8 cellular contexts compared by ENCODE assay signal in the genomic region with DNA sequence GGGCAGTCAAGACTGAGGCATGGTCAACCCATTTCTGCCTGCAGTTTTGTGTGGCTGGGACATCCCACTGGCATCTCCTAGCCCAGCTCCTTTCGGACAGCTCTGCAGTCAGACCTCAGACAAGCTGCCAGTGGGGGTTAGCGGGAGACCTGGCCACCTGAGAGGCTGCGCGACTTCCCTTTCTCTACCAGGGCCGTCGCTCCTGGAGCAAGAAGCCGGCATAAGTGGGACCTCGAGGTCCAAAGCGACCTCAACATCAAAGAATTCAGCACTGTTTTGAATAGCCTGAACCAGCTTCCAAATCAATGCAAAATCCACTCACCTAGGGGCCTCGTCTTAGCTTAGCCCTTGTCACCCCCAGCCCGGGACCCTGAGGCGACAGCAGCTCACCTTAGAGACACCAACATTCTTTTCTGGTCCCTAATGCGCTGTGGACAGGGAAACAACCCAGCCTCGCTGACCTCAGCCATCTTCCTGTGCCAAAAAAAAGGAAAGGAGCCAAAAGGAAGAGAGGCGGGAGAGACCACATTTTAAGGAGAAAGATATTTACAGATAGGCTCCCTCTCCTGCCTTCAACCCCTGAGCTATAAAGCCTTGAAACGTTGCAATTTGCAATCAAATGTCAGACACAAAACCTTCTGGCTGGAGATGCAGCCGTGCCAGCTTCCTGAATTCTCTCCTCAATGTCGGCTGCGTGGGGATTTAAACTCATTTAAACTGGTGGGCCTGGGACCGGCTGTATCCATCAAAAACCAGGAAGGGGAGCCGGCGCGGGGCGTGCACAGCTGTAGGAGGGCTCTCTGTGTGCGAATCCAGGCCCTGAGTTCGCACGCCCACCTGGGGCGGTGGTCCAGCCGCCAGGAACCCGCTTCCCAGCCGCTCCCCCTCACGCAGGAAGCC.
DNase-seq lines count a peak whose midpoint lies in the region; ATAC-seq and TF ChIP-seq lines count a peak whose summit lies in the region.

No MANE protein-coding gene starts in this region.

- intact Hi-C loops in lower lobe of right lung (cut with DNase I) (no loop called here), transverse colon (cut with DNase I; ENCODE audit: low total_unique reads) (no loop called here)

- in situ Hi-C loops in astrocyte of the spinal cord (cut with HindIII; ENCODE audit: low sequenced_read_pairs) (no loop called here), transverse colon (cut with MboI; ENCODE audit: low pct_ligation_motif_present in 1 of 4, low pct_unique_long_range_greater_than_20kb in 1 of 4, low sequenced_read_pairs in 3 of 4) (loop anchor here in 3 of 4 donors (10.0 kb wide), 2 partner anchors 291 to 301 kb away; partner anchors contain the start of gene ANTXR1 (in 2 of the 3))

- no peak for TF ChIP-seq CTCF in astrocyte of the spinal cord (IDR thresholded peaks at IDR 0.05; ENCODE audit: low read depth, low read length)
- no peak for TF ChIP-seq CTCF in lower lobe of right lung (IDR thresholded peaks at IDR 0.05)
- TF ChIP-seq CTCF in transverse colon (IDR thresholded peaks at IDR 0.05), result no peak

- DNase-seq in activated CD8-positive, alpha-beta memory T cell treated with anti-CD3 and anti-CD28 coated beads, Interleukin-2, amount 10 ng/mL, durations not matched to agents 7 days and 5 days, result no peak
- DNase-seq in activated CD8-positive, alpha-beta memory T cell treated with anti-CD3 and anti-CD28 coated beads, Interleukin-2, amount 50 U/mL, for 4 hours, result no peak
- DNase-seq in astrocyte of the spinal cord (ENCODE audit: low read depth, low spot score) (peak; percentile 19), lower lobe of right lung (peak; percentile 51), transverse colon (no peak), HUDEP-2 (lab: John Stamatoyannopoulos, UW; ENCODE audit: unreplicated experiment in 76 of 76) (no peak)

- no peak for TF ChIP-seq EP300 in transverse colon (IDR thresholded peaks at IDR 0.05; ENCODE audit: low read depth)

- H3K9me3 ChIP-seq in lower lobe of right lung (peaks cover 6% of the 10 kb centered on the region), transverse colon (peaks cover 0 to 4% of the 10 kb centered on the region in 2 donors)

- CTCF ChIA-PET in activated CD8-positive, alpha-beta memory T cell treated with anti-CD3 and anti-CD28 coated beads, Interleukin-2, amount 10 ng/mL, durations not matched to agents 7 days and 5 days (lab: Charles Lee), result interaction anchor here (0.6 to 2.6 kb wide), 17 partner anchors 9 to 373 kb away, joined by 3 to 16 read pairs (median 3); partner anchors contain the start of gene ANTXR1

- peak overlapping the region; percentile 58 for H3K4me3 ChIP-seq in astrocyte of the spinal cord (ENCODE audit: low read depth, low read length)
- H3K4me3 ChIP-seq in lower lobe of right lung, result peak overlapping the region; percentile 72
- H3K4me3 ChIP-seq in transverse colon, result peak overlapping the region; percentile 44 to 66 (median 62)

- WGBS in transverse colon (ENCODE audit: low coverage in 1 of 2), 2 donors, result 6 to 26% methylated on average over 3 to 29 of the region's 32 CpGs

- H3K27me3 Mint-ChIP-seq in activated CD8-positive, alpha-beta memory T cell treated with anti-CD3 and anti-CD28 coated beads, Interleukin-2, amount 10 ng/mL, durations not matched to agents 7 days and 5 days, result peaks cover 60% of the 10 kb centered on the region

- no peaks in the 10 kb centered on the region for H3K36me3 ChIP-seq in lower lobe of right lung
- H3K36me3 ChIP-seq in transverse colon, result no peaks in the 10 kb centered on the region

- no peak for TF ChIP-seq POLR2A in transverse colon (IDR thresholded peaks at IDR 0.05)

- H3K27ac Mint-ChIP-seq in activated CD8-positive, alpha-beta memory T cell treated with anti-CD3 and anti-CD28 coated beads, Interleukin-2, amount 10 ng/mL, durations not matched to agents 7 days and 5 days, result no peak overlapping the region

- H3K27ac ChIP-seq in lower lobe of right lung, result peak overlapping the region; percentile 86
- peak overlapping the region; percentile 89 to 93 (median 90) for H3K27ac ChIP-seq in transverse colon

- H3K36me3 Mint-ChIP-seq in activated CD8-positive, alpha-beta memory T cell treated with anti-CD3 and anti-CD28 coated beads, Interleukin-2, amount 10 ng/mL, durations not matched to agents 7 days and 5 days, result peaks cover 2% of the 10 kb centered on the region

- H3K27me3 ChIP-seq in lower lobe of right lung (ENCODE audit: low read depth), result peaks cover 10% of the 10 kb centered on the region
- no peaks in the 10 kb centered on the region for H3K27me3 ChIP-seq in transverse colon

- peak overlapping the region; percentile 14 for H3K4me3 Mint-ChIP-seq in activated CD8-positive, alpha-beta memory T cell treated with anti-CD3 and anti-CD28 coated beads, Interleukin-2, amount 10 ng/mL, durations not matched to agents 7 days and 5 days

- peaks cover 11% of the 10 kb centered on the region for H3K4me1 Mint-ChIP-seq in activated CD8-positive, alpha-beta memory T cell treated with anti-CD3 and anti-CD28 coated beads, Interleukin-2, amount 10 ng/mL, durations not matched to agents 7 days and 5 days

- ATAC-seq in activated CD8-positive, alpha-beta memory T cell treated with anti-CD3 and anti-CD28 coated beads, Interleukin-2, amount 10 ng/mL, durations not matched to agents 7 days and 5 days, result no peak
- ATAC-seq in lower lobe of right lung (peak in 1 of 2 donors; percentile 19), HG03565 (IDR thresholded peaks at IDR 0.05; ENCODE audit: unreplicated experiment) (no peak), HG02981 (IDR thresholded peaks at IDR 0.05; ENCODE audit: unreplicated experiment) (no peak)

- no peaks in the 10 kb centered on the region for H3K9me3 Mint-ChIP-seq in activated CD8-positive, alpha-beta memory T cell treated with anti-CD3 and anti-CD28 coated beads, Interleukin-2, amount 10 ng/mL, durations not matched to agents 7 days and 5 days (ENCODE audit: low read depth)

- peaks cover 46% of the 10 kb centered on the region for H3K4me1 ChIP-seq in lower lobe of right lung
- H3K4me1 ChIP-seq in transverse colon, result peaks cover 32 to 50% (median 46%) of the 10 kb centered on the region in 4 donors

Comparison
In these comparisons a context has a peak if more than half of its experiments do, and no peak if none do; other contexts are left out.
1. DNase-seq: peak in astrocyte of the spinal cord (single experiment) and lower lobe of right lung (single experiment); none in activated CD8-positive, alpha-beta memory T cell treated with anti-CD3 and anti-CD28 coated beads, Interleukin-2, amount 10 ng/mL, durations not matched to agents 7 days and 5 days (single experiment), activated CD8-positive, alpha-beta memory T cell treated with anti-CD3 and anti-CD28 coated beads, Interleukin-2, amount 50 U/mL, for 4 hours (single experiment), transverse colon (single experiment) and HUDEP-2 (0 of 76).
2. Peak in every context shown above with its lines, with median percentiles within 50 percentile points of each other: H3K4me3 ChIP-seq.